ENCODE assay signal across 22 cellular contexts in genomic region chr10:36886303-36886891, GRCh38.
DNase-seq lines count a peak whose midpoint lies in the region; ATAC-seq and TF ChIP-seq lines count a peak whose summit lies in the region.
"Had no signal": no experiment of that assay in that cellular context is flagged by ENCODE, and none has a peak within 500 bp of the region (broad histone marks: within the 10 kb centered on the region; RNA-seq: fewer than 3 reads in every experiment).

No MANE protein-coding gene starts in this region.

- H3K36me3 ChIP-seq in right atrium auricular region, result no peaks in the 10 kb centered on the region
- H3K36me3 ChIP-seq in thyroid gland, result no peaks in the 10 kb centered on the region
- H3K36me3 ChIP-seq: BE2C; BLaER1 treated with 17β-estradiol and CSF1 and Interleukin-3, amounts not matched to agents 10 nM and 100 nM; HAP-1 had no signal

- H3K27ac ChIP-seq in right atrium auricular region (no peak overlapping the region), thyroid gland (peak overlapping the region; percentile 31 to 46 (median 33))
- H3K27ac ChIP-seq: A549; BLaER1 treated with 17β-estradiol and CSF1 and Interleukin-3, amounts not matched to agents 10 nM and 100 nM had no signal

- no peak overlapping the region for H3K4me3 ChIP-seq in right atrium auricular region
- H3K4me3 ChIP-seq in thyroid gland (replicated peaks in 1 of 3), result no peak overlapping the region
- H3K4me3 ChIP-seq: A549; BLaER1 treated with 17β-estradiol and CSF1 and Interleukin-3, amounts not matched to agents 10 nM and 100 nM; HAP-1 had no signal

- H3K27me3 ChIP-seq in right atrium auricular region (no peaks in the 10 kb centered on the region), thyroid gland (no peaks in the 10 kb centered on the region)
- H3K27me3 ChIP-seq: BE2C; BLaER1 treated with 17β-estradiol and CSF1 and Interleukin-3, amounts not matched to agents 10 nM and 100 nM had no signal

- intact Hi-C loops in Right ventricle myocardium inferior (cut with DNase I) (no loop called here), left cardiac atrium (cut with DNase I) (no loop called here), left ventricle myocardium superior (cut with micrococcal nuclease) (no loop called here), thyroid gland (cut with DNase I) (loop anchor here (10.0 kb wide), 1 partner anchor 1252 kb away; no protein-coding TSS in a partner anchor)

- ATAC-seq in Right ventricle myocardium inferior (peak; percentile 50), left cardiac atrium (no peak), left ventricle myocardium superior (peak; percentile 90)
- ATAC-seq: A549 had no signal

- TF ChIP-seq POLR2A in thyroid gland (IDR thresholded peaks at IDR 0.05), result no peak

- H3K4me1 ChIP-seq in right atrium auricular region (no peaks in the 10 kb centered on the region), thyroid gland (peaks cover 22 to 26% of the 10 kb centered on the region in 2 donors)
- H3K4me1 ChIP-seq: BE2C, HAP-1 had no signal

- WGBS in thyroid gland, 2 donors, result 92% methylated on average over 8 of the region's 8 CpGs

- DNase-seq in Right ventricle myocardium inferior (ENCODE audit: missing footprints) (no peak), left cardiac atrium (no peak), left ventricle myocardium superior (no peak), right atrium auricular region (ENCODE audit: low spot score) (no peak), RPMI7951 (ENCODE audit: low read depth) (peak; percentile 41), thyroid gland (no peak), NCI-H524 treated with DMSO at 0.1 percent for 48 hours (lab: John Stamatoyannopoulos, UW) (no peak)
- DNase-seq: 8988T; ACHN; AML-193; BE2C; CD4-positive, alpha-beta T cell; CD8-positive, alpha-beta memory T cell; DMS 273 treated with DMSO at 0.1 percent for 48 hours; DMS79; EL; GDM1; GOT3; HFFc6 had no signal

- TF ChIP-seq CTCF in right atrium auricular region (IDR thresholded peaks at IDR 0.05) (no peak), thyroid gland (IDR thresholded peaks at IDR 0.05) (no peak)

- no peaks in the 10 kb centered on the region for H3K9me3 ChIP-seq in right atrium auricular region
- no peaks in the 10 kb centered on the region for H3K9me3 ChIP-seq in thyroid gland
- H3K9me3 ChIP-seq: A549; BE2C; BLaER1 treated with 17β-estradiol and CSF1 and Interleukin-3, amounts not matched to agents 10 nM and 100 nM; HAP-1 had no signal

Comparison
In these comparisons a context has a peak if more than half of its experiments do, and no peak if none do; other contexts are left out.
1. ATAC-seq: peak in Right ventricle myocardium inferior (single experiment) and left ventricle myocardium superior (single experiment); none in left cardiac atrium (0 of 2).
2. H3K27ac ChIP-seq: peak in thyroid gland (3 of 3); none in right atrium auricular region (0 of 2).